8 cellular contexts compared by ENCODE assay signal in genomic region chr1:246214708-246215504, GRCh38.
DNase-seq lines count a peak whose midpoint lies in the region; ATAC-seq, FAIRE-seq and TF ChIP-seq lines count a peak whose summit lies in the region.

No MANE protein-coding gene starts in this region.

- no peaks in the 10 kb centered on the region for H3K36me3 Mint-ChIP-seq in activated T-helper 2 cell treated with anti-CD3 and anti-CD28 coated beads, Interferon-gamma antibody, Interleukin-2, Interleukin-4, amounts not matched to agents 10 μg/mL and 5 μg/mL and 100 μg/mL, durations not matched to agents 14 hours and 24 hours and 36 hours (ENCODE audit: low read depth)

- no peaks in the 10 kb centered on the region for H3K9me3 Mint-ChIP-seq in activated T-helper 2 cell treated with anti-CD3 and anti-CD28 coated beads, Interferon-gamma antibody, Interleukin-2, Interleukin-4, amounts not matched to agents 10 μg/mL and 5 μg/mL and 100 μg/mL, durations not matched to agents 14 hours and 24 hours and 36 hours

- intact Hi-C loops in esophagus squamous epithelium (cut with DNase I) = no loop called here
- intact Hi-C loops in activated T-helper 2 cell treated with anti-CD3 and anti-CD28 coated beads, Interferon-gamma antibody, Interleukin-2, Interleukin-4, amounts not matched to agents 10 μg/mL and 5 μg/mL and 100 μg/mL, durations not matched to agents 14 hours and 24 hours and 36 hours (cut with micrococcal nuclease) = no loop called here

- no peaks in the 10 kb centered on the region for H3K36me3 ChIP-seq in esophagus squamous epithelium

- ATAC-seq in GM19468 (IDR thresholded peaks at IDR 0.05; ENCODE audit: extremely low read depth, unreplicated experiment) (peak; percentile 86), HG03457 (IDR thresholded peaks at IDR 0.05; ENCODE audit: unreplicated experiment) (peak; percentile 98)

- WGBS in esophagus squamous epithelium, 2 donors = 63 to 74% methylated on average over 9 of the region's 9 CpGs

- no peak overlapping the region for H3K27ac ChIP-seq in esophagus squamous epithelium

- no peak for FAIRE-seq in D721Med (lab: Jason Lieb, UNC)

- no peaks in the 10 kb centered on the region for H3K27me3 Mint-ChIP-seq in activated T-helper 2 cell treated with anti-CD3 and anti-CD28 coated beads, Interferon-gamma antibody, Interleukin-2, Interleukin-4, amounts not matched to agents 10 μg/mL and 5 μg/mL and 100 μg/mL, durations not matched to agents 14 hours and 24 hours and 36 hours (ENCODE audit: low read depth)

- peaks cover 2% of the 10 kb centered on the region for H3K4me1 Mint-ChIP-seq in activated T-helper 2 cell treated with anti-CD3 and anti-CD28 coated beads, Interferon-gamma antibody, Interleukin-2, Interleukin-4, amounts not matched to agents 10 μg/mL and 5 μg/mL and 100 μg/mL, durations not matched to agents 14 hours and 24 hours and 36 hours (ENCODE audit: low read depth)

- H3K27ac Mint-ChIP-seq in activated T-helper 2 cell treated with anti-CD3 and anti-CD28 coated beads, Interferon-gamma antibody, Interleukin-2, Interleukin-4, amounts not matched to agents 10 μg/mL and 5 μg/mL and 100 μg/mL, durations not matched to agents 14 hours and 24 hours and 36 hours = no peak overlapping the region

- H3K4me3 Mint-ChIP-seq in activated T-helper 2 cell treated with anti-CD3 and anti-CD28 coated beads, Interferon-gamma antibody, Interleukin-2, Interleukin-4, amounts not matched to agents 10 μg/mL and 5 μg/mL and 100 μg/mL, durations not matched to agents 14 hours and 24 hours and 36 hours (ENCODE audit: low read depth) = no peak overlapping the region

- no peaks in the 10 kb centered on the region for H3K9me3 ChIP-seq in esophagus squamous epithelium

- peak; percentile 82 for DNase-seq in COLO829 (ENCODE audit: low spot score)
- DNase-seq in foreskin fibroblast = peak; percentile 77 to 78
- no peak for DNase-seq in esophagus squamous epithelium (lab: John Stamatoyannopoulos, UW)
- DNase-seq in D721Med (ENCODE audit: insufficient read length, low spot score) = no peak
- DNase-seq in activated T-helper 2 cell treated with anti-CD3 and anti-CD28 coated beads, Interferon-gamma antibody, Interleukin-2, Interleukin-4, amounts not matched to agents 10 μg/mL and 5 μg/mL and 100 μg/mL, durations not matched to agents 14 hours and 24 hours and 36 hours (ENCODE audit: low spot score) = no peak

- TF ChIP-seq CTCF in foreskin fibroblast (IDR thresholded peaks at IDR 0.05; ENCODE audit: low read depth, low read length) (no peak), esophagus squamous epithelium (IDR thresholded peaks at IDR 0.05) (no peak), D721Med (IDR thresholded peaks at IDR 0.05; ENCODE audit: insufficient read depth, missing control alignments) (no peak)

- no peaks in the 10 kb centered on the region for H3K27me3 ChIP-seq in esophagus squamous epithelium

- no peaks in the 10 kb centered on the region for H3K4me1 ChIP-seq in esophagus squamous epithelium

- H3K4me3 ChIP-seq in foreskin fibroblast (ENCODE audit: low read depth in 1 of 2, low read length in 2 of 2) (no peak overlapping the region), esophagus squamous epithelium (no peak overlapping the region)

- no peak for TF ChIP-seq POLR2A in esophagus squamous epithelium (IDR thresholded peaks at IDR 0.05)

TF ChIP-seq in PFSK-1, 5 proteins besides CTCF, POLR2A, EP300 and RAD21:
- peak; percentile 89; the same call in 1 of the 2 replicates for TF ChIP-seq SIN3A (IDR thresholded peaks at IDR 0.05; ENCODE audit: borderline replicate concordance, insufficient read depth, low read length)
- peak in 1 of 2 experiments; percentile 59; a peak in 1 of 4 replicates for TF ChIP-seq REST (IDR thresholded peaks at IDR 0.05; ENCODE audit: insufficient read depth in 1 of 2, low read depth in 2 of 2, low read length in 2 of 2)
- no peak for TF ChIP-seq TAF1 (IDR thresholded peaks at IDR 0.05; ENCODE audit: borderline replicate concordance, insufficient read depth, low read length)
- peak; percentile 43 for TF ChIP-seq FOXP2 (optimal IDR thresholded peaks at IDR 0.05; ENCODE audit: borderline replicate concordance, extremely low read depth, extremely low read length, insufficient read depth)
- TF ChIP-seq POLR2AphosphoS5 (IDR thresholded peaks at IDR 0.05; ENCODE audit: low read depth, low read length) = no peak

Comparison
In these comparisons a context has a peak if more than half of its experiments do, and no peak if none do; other contexts are left out.
1. DNase-seq: peak in COLO829 (single experiment) and foreskin fibroblast (2 of 2); none in esophagus squamous epithelium (single experiment), D721Med (single experiment) and activated T-helper 2 cell treated with anti-CD3 and anti-CD28 coated beads, Interferon-gamma antibody, Interleukin-2, Interleukin-4, amounts not matched to agents 10 μg/mL and 5 μg/mL and 100 μg/mL, durations not matched to agents 14 hours and 24 hours and 36 hours (single experiment).